ENCODE assay signal across 21 cellular contexts in the genomic region with DNA sequence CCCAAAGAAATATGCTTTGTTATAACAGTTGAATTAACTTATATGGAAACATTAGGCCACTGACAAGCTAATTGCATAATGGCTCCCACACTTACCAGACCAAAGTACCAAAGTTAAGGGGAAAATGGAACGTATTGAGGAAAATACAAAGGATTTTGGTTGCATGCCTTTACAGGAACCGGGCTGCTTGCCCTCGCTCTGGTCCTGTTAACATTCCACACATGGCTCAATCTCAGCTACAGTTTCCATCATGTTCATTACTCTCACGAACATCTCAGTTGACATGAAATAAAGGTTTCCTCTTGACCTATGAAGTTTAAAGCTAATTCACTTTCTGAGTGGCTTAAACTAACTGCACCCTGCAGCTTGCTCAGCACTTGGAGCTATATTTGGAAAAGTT.
"Had no signal": no experiment of that assay in that cellular context is flagged by ENCODE, and none has a peak within 500 bp of the region (broad histone marks: within the 10 kb centered on the region; RNA-seq: fewer than 3 reads in every experiment).

No MANE protein-coding gene starts in this region.

- H3K36me3 ChIP-seq: breast epithelium, prostate gland, right atrium auricular region, tibial nerve, vagina had no signal

- H3K27ac ChIP-seq: breast epithelium, prostate gland, right atrium auricular region, tibial nerve, vagina had no signal

- H3K9me3 ChIP-seq: breast epithelium, prostate gland, right atrium auricular region, tibial nerve, vagina had no signal

- H3K4me3 ChIP-seq: breast epithelium, prostate gland, right atrium auricular region, tibial nerve, vagina had no signal

- ATAC-seq: activated CD8-positive, alpha-beta T cell treated with anti-CD3 and anti-CD28 coated beads for 36 hours; activated naive CD8-positive, alpha-beta T cell treated with anti-CD3 and anti-CD28 coated beads, Interleukin-2, amount 50 U/mL, for 24 hours; esophagus mucosa; left lobe of liver; stimulated activated naive CD8-positive, alpha-beta T cell treated with anti-CD3 and anti-CD28 coated beads, Interleukin-15, Interleukin-2, amounts not matched to agents 100 U/mL and 50 U/mL, for 24 hours had no signal

- H3K4me1 ChIP-seq: breast epithelium, prostate gland, right atrium auricular region, vagina had no signal

- H3K27me3 ChIP-seq: breast epithelium, right atrium auricular region, tibial nerve, vagina had no signal

- DNase-seq: activated CD4-positive, alpha-beta T cell treated with anti-CD3 and anti-CD28 coated beads for 48 hours; activated CD4-positive, CD25-positive, alpha-beta regulatory T cell; activated CD8-positive, alpha-beta T cell treated with anti-CD3 and anti-CD28 coated beads for 36 hours; activated naive CD4-positive, alpha-beta T cell treated with anti-CD3 and anti-CD28 coated beads for 36 hours; activated naive CD8-positive, alpha-beta T cell treated with anti-CD3 and anti-CD28 coated beads, Interleukin-2, amount 50 U/mL, for 24 hours; activated T-cell treated with anti-CD3 and anti-CD28 coated beads, Interleukin-2, amount 50 U/mL, for 24 hours; aorta; effector CD8-positive, alpha-beta T cell; glutamatergic neuron; hypothalamus; islet precursor cell; stimulated activated naive CD8-positive, alpha-beta T cell treated with anti-CD3 and anti-CD28 coated beads, Interleukin-15, Interleukin-2, amounts not matched to agents 100 U/mL and 50 U/mL, for 24 hours; T-helper 1 cell; T-helper 9 cell had no signal
